In the genomic region with DNA sequence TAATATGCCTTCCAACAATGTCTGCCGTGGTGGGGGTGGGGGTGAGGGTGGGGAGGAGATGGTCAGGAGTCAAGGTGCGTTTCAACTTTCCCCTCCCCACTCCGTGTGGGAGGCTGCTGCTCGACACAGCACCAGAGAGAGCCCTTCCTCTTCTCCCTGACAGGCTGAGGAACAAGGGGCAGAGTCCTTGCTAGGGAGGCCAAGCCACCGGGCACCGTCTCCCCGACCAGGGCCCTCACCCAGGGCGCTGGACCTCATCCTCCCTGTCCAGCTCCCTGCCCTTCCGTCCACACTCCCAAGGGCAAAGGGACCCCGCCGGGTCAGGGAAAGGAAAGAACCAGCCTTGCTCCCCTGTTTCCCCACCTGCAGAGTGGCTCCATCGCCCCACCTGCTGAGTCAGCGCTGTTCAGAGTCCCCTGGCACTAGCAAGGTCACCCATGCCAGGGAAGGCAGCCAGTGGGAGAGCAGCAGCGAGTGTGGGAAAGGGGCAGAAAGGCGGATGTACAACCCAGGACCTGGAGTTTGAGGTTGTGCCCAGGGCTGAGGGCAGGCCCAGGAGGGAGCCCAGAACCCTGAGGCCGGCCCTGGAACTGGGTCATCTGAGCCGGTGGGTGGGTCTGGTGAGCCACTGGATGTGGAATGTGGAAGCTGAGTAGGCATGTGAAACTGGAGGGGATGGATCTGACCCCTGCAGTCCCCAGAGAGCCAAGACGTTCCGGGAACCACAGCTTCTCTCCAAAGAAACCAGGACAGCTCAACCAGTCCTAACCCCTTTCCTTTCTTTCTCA, we compare ENCODE assay signal across 15 cellular contexts. TPM values are rescaled to one million over a fixed set of nuclear protein-coding genes. Genes with fewer than 3 reads are reported as not detected.
DNase-seq lines count a peak whose midpoint lies in the region; TF ChIP-seq lines count a peak whose summit lies in the region.
"Had no signal": no experiment of that assay in that cellular context is flagged by ENCODE, and none has a peak within 500 bp of the region (broad histone marks: within the 10 kb centered on the region; RNA-seq: fewer than 3 reads in every experiment).

No MANE protein-coding gene starts in this region.

- H3K27me3 ChIP-seq in adipocyte (replicated peaks; ENCODE audit: control insufficient read depth, insufficient read depth, low read length): peaks cover 11% of the 10 kb centered on the region
- no peaks in the 10 kb centered on the region for H3K27me3 ChIP-seq in vagina
- no peaks in the 10 kb centered on the region for H3K27me3 ChIP-seq in MM.1S (replicated peaks; ENCODE audit: insufficient read depth, low read length)
- no peaks in the 10 kb centered on the region for H3K27me3 ChIP-seq in tibial nerve
- H3K27me3 ChIP-seq: BLaER1 had no signal

- TF ChIP-seq POLR2A in vagina (IDR thresholded peaks at IDR 0.05): no peak
- no peak for TF ChIP-seq POLR2A in tibial nerve (IDR thresholded peaks at IDR 0.05)

- H3K27ac ChIP-seq in vagina (no peak overlapping the region), MM.1S (ENCODE audit: low read length) (no peak overlapping the region), tibial nerve (peak overlapping the region in 1 of 4 donors; percentile 0)
- H3K27ac ChIP-seq: BLaER1, neutrophil had no signal

- H3K4me1 ChIP-seq in adipocyte (ENCODE audit: control insufficient read depth, insufficient read depth, low read length) (peaks cover 25% of the 10 kb centered on the region), vagina (peaks cover 15% of the 10 kb centered on the region), MM.1S (ENCODE audit: low read length) (no peaks in the 10 kb centered on the region), tibial nerve (peaks cover 0 to 18% (median 2%) of the 10 kb centered on the region in 4 donors)
- H3K4me1 ChIP-seq: BLaER1 had no signal

- no peak overlapping the region for H3K4me2 ChIP-seq in MM.1S (ENCODE audit: low read depth, low read length)
- H3K4me2 ChIP-seq: BLaER1 had no signal

- H3K36me3 ChIP-seq in adipocyte (ENCODE audit: control insufficient read depth, insufficient read depth, low read length, severe bottlenecking) (no peaks in the 10 kb centered on the region), vagina (no peaks in the 10 kb centered on the region), MM.1S (replicated peaks; ENCODE audit: insufficient read depth, low read length) (no peaks in the 10 kb centered on the region), tibial nerve (no peaks in the 10 kb centered on the region)
- H3K36me3 ChIP-seq: BLaER1, neutrophil had no signal

- TF ChIP-seq EP300 in tibial nerve (IDR thresholded peaks at IDR 0.05): no peak

- peak overlapping the region; percentile 38 for H3K9ac ChIP-seq in adipocyte (ENCODE audit: low read length)
- H3K9ac ChIP-seq in MM.1S (ENCODE audit: low read length): no peak overlapping the region
- H3K9ac ChIP-seq: BLaER1 had no signal

- WGBS in tibial nerve, 2 donors: 45 to 64% methylated on average over 19 of the region's 19 CpGs

- intact Hi-C loops in head of caudate nucleus (cut with DNase I): no loop called here
- intact Hi-C loops in posterior vena cava (cut with DNase I): no loop called here
- intact Hi-C loops in vagina (cut with DNase I): no loop called here

- no peaks in the 10 kb centered on the region for H4K20me1 ChIP-seq in MM.1S (ENCODE audit: insufficient read depth, low read length)
- H4K20me1 ChIP-seq: BLaER1 had no signal

- DNase-seq in Daoy (ENCODE audit: low read depth): peak; percentile 14
- DNase-seq in adipocyte (ENCODE audit: low read depth): peak; percentile 73
- peak in 22 of 42 donors; percentile 24 to 81 (median 46) for DNase-seq in head of caudate nucleus
- DNase-seq in posterior vena cava (ENCODE audit: low spot score): peak; percentile 85
- no peak for DNase-seq in vagina (ENCODE audit: extremely low spot score in 2 of 2)
- no peak for DNase-seq in MM.1S
- DNase-seq in NCI-H146 treated with DMSO at 0.1 percent for 48 hours (lab: John Stamatoyannopoulos, UW; ENCODE audit: unreplicated experiment): no peak
- no peak for DNase-seq in tibial nerve (ENCODE audit: low spot score in 2 of 2)
- DNase-seq: activated CD8-positive, alpha-beta T cell treated with anti-CD3 and anti-CD28 coated beads, Interleukin-2, amount 10 ng/mL, durations not matched to agents 7 days and 5 days; activated naive CD8-positive, alpha-beta T cell treated with anti-CD3 and anti-CD28 coated beads, Interleukin-2, amount 10 ng/mL, durations not matched to agents 7 days and 5 days; immature natural killer cell; NCI-H146; T-helper 17 cell had no signal

- no peaks in the 10 kb centered on the region for H3K9me2 ChIP-seq in MM.1S (replicated peaks; ENCODE audit: insufficient read depth, low read length)

- H3K4me3 ChIP-seq in adipocyte (ENCODE audit: low read length) (peak overlapping the region; percentile 55), vagina (no peak overlapping the region), MM.1S (ENCODE audit: low read length) (no peak overlapping the region), tibial nerve (no peak overlapping the region)
- H3K4me3 ChIP-seq: BLaER1 had no signal

- H3K79me2 ChIP-seq in MM.1S (ENCODE audit: low read length): no peaks in the 10 kb centered on the region

- H3K9me3 ChIP-seq in adipocyte (ENCODE audit: control insufficient read depth, low read length): no peaks in the 10 kb centered on the region
- no peaks in the 10 kb centered on the region for H3K9me3 ChIP-seq in vagina
- no peaks in the 10 kb centered on the region for H3K9me3 ChIP-seq in MM.1S (replicated peaks; ENCODE audit: insufficient read depth, low read length)
- H3K9me3 ChIP-seq in tibial nerve: no peaks in the 10 kb centered on the region
- H3K9me3 ChIP-seq: BLaER1, neutrophil had no signal

- H3F3A ChIP-seq in MM.1S (ENCODE audit: insufficient read depth, low read length): no peaks in the 10 kb centered on the region

- TF ChIP-seq CTCF in vagina (IDR thresholded peaks at IDR 0.05) (no peak), MM.1S (IDR thresholded peaks at IDR 0.05; ENCODE audit: low read length) (no peak), tibial nerve (IDR thresholded peaks at IDR 0.05) (no peak)

- H2AFZ ChIP-seq in MM.1S (ENCODE audit: low read length): no peak overlapping the region

RNA-seq across cellular contexts. Expression of a gene that starts 47.2 kb away (rescaled TPM):
- total RNA-seq in Daoy (2014; rRNA removed; shearing (Covaris generic)): 23.2 and 31.8 TPM in 2 replicates
- total RNA-seq in posterior vena cava: 10 to 100 TPM in 1 of 2 donors, 1 to 10 TPM in 1; 9.2 to 10.2 TPM
- 15.0 TPM for total RNA-seq in vagina
- 10 to 100 TPM; 13.1 to 28.2 (median 20.3) TPM for total RNA-seq in tibial nerve

Comparison
In these comparisons a context has a peak if more than half of its experiments do, and no peak if none do; other contexts are left out.
1. DNase-seq: peak in Daoy (single experiment), adipocyte (single experiment), head of caudate nucleus (22 of 42) and posterior vena cava (single experiment); none in vagina (0 of 2), MM.1S (single experiment), NCI-H146 treated with DMSO at 0.1 percent for 48 hours (single experiment) and tibial nerve (0 of 2).